In genomic region chr1:94714552-94714951, GRCh38 we compare ENCODE assay signal across 1 cellular context.
TF ChIP-seq lines count a peak whose summit lies in the region.

No MANE protein-coding gene starts in this region.

TF ChIP-seq in H1, 55 proteins besides CTCF, POLR2A, EP300 and RAD21 (continued from another document):
- TF ChIP-seq CHD7 (IDR thresholded peaks at IDR 0.05; ENCODE audit: insufficient replicate concordance, low read length): no peak
- no peak for TF ChIP-seq BACH1 (IDR thresholded peaks at IDR 0.05; ENCODE audit: low read length)
- no peak for TF ChIP-seq MAX (IDR thresholded peaks at IDR 0.05)
- TF ChIP-seq FOSL1 (IDR thresholded peaks at IDR 0.05; ENCODE audit: insufficient read depth, low read depth, low read length): no peak
- no peak for TF ChIP-seq ATF3 (IDR thresholded peaks at IDR 0.05; ENCODE audit: insufficient read depth, low read depth, low read length)
- TF ChIP-seq CHD1 (IDR thresholded peaks at IDR 0.05; ENCODE audit: low read depth, low read length): no peak
TF ChIP-seq in H1: peak in this region for 0.
